ENCODE assay signal across 1 cellular context in the genomic region with DNA sequence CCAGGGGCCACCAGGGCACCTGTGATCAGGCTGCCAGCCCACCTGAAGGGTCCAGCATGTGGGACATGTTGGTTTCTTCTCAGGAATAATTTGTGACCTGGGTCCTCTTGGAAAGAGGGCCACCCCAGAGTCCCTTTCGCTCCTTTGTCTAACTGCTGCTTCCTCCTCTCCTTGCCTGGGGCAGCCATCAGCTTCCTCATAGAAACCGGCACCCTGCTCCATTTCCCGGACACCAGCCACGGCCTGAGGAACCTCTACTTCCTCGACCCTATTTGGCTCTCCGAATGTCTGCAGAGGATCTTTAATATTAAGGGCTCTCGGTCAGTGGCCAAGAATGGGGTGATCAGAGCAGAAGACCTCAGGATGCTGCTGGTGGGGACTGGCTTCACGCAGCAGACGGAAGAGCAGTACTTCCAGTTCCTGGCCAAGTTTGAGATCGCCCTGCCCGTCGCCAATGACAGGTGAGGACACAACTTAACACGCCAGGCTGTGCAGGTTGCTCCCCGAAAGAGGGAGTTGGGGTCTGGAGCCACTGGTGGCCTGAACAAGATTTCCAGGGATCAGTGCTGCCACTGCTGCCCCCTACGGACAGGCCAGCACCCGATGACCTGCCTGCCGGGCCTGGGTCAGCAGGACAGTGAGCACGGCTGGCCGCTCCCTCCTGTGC.
TF ChIP-seq lines count a peak whose summit lies in the region.

No MANE protein-coding gene starts in this region.

TF ChIP-seq in GM23338, 12 proteins besides CTCF, POLR2A, EP300 and RAD21 (continued from another document):
- TF ChIP-seq, protein P1, sequence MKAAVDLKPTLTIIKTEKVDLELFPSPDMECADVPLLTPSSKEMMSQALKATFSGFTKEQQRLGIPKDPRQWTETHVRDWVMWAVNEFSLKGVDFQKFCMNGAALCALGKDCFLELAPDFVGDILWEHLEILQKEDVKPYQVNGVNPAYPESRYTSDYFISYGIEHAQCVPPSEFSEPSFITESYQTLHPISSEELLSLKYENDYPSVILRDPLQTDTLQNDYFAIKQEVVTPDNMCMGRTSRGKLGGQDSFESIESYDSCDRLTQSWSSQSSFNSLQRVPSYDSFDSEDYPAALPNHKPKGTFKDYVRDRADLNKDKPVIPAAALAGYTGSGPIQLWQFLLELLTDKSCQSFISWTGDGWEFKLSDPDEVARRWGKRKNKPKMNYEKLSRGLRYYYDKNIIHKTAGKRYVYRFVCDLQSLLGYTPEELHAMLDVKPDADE (IDR thresholded peaks at IDR 0.05): no peak
- TF ChIP-seq EZH2 (IDR thresholded peaks at IDR 0.05; ENCODE audit: low read depth, unreplicated experiment) (no peak), STAT1 (IDR thresholded peaks at IDR 0.05; ENCODE audit: unreplicated experiment) (no peak), ZNF114 (CRISPR knock-in tag; IDR thresholded peaks at IDR 0.05) (no peak)
- TF ChIP-seq, protein P2, sequence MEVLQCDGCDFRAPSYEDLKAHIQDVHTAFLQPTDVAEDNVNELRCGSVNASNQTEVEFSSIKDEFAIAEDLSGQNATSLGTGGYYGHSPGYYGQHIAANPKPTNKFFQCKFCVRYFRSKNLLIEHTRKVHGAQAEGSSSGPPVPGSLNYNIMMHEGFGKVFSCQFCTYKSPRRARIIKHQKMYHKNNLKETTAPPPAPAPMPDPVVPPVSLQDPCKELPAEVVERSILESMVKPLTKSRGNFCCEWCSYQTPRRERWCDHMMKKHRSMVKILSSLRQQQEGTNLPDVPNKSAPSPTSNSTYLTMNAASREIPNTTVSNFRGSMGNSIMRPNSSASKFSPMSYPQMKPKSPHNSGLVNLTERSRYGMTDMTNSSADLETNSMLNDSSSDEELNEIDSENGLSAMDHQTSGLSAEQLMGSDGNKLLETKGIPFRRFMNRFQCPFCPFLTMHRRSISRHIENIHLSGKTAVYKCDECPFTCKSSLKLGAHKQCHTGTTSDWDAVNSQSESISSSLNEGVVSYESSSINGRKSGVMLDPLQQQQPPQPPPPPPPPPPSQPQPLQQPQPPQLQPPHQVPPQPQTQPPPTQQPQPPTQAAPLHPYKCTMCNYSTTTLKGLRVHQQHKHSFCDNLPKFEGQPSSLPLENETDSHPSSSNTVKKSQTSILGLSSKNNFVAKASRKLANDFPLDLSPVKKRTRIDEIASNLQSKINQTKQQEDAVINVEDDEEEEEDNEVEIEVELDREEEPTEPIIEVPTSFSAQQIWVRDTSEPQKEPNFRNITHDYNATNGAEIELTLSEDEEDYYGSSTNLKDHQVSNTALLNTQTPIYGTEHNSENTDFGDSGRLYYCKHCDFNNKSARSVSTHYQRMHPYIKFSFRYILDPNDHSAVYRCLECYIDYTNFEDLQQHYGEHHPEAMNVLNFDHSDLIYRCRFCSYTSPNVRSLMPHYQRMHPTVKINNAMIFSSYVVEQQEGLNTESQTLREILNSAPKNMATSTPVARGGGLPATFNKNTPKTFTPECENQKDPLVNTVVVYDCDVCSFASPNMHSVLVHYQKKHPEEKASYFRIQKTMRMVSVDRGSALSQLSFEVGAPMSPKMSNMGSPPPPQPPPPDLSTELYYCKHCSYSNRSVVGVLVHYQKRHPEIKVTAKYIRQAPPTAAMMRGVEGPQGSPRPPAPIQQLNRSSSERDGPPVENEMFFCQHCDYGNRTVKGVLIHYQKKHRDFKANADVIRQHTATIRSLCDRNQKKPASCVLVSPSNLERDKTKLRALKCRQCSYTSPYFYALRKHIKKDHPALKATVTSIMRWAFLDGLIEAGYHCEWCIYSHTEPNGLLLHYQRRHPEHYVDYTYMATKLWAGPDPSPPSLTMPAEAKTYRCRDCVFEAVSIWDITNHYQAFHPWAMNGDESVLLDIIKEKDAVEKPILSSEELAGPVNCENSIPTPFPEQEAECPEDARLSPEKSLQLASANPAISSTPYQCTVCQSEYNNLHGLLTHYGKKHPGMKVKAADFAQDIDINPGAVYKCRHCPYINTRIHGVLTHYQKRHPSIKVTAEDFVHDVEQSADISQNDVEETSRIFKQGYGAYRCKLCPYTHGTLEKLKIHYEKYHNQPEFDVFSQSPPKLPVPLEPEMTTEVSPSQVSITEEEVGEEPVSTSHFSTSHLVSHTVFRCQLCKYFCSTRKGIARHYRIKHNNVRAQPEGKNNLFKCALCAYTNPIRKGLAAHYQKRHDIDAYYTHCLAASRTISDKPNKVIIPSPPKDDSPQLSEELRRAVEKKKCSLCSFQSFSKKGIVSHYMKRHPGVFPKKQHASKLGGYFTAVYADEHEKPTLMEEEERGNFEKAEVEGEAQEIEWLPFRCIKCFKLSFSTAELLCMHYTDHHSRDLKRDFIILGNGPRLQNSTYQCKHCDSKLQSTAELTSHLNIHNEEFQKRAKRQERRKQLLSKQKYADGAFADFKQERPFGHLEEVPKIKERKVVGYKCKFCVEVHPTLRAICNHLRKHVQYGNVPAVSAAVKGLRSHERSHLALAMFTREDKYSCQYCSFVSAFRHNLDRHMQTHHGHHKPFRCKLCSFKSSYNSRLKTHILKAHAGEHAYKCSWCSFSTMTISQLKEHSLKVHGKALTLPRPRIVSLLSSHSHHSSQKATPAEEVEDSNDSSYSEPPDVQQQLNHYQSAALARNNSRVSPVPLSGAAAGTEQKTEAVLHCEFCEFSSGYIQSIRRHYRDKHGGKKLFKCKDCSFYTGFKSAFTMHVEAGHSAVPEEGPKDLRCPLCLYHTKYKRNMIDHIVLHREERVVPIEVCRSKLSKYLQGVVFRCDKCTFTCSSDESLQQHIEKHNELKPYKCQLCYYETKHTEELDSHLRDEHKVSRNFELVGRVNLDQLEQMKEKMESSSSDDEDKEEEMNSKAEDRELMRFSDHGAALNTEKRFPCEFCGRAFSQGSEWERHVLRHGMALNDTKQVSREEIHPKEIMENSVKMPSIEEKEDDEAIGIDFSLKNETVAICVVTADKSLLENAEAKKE (CRISPR knock-in tag; IDR thresholded peaks at IDR 0.05): no peak
TF ChIP-seq in GM23338: peak in this region for 0.
